In genomic region chr1:230066466-230067404, GRCh38 we compare ENCODE assay signal across 1 cellular context.
A peak's percentile ranks its signal among the peaks of the same experiment; 100 is the strongest.
TF ChIP-seq lines count a peak whose summit lies in the region.

GALNT2 (plus strand) TSS chr1:230067238; CDS start chr1:230067281, 43 bp downstream.

TF ChIP-seq in K562, 482 proteins besides CTCF, POLR2A, EP300 and RAD21 (continued from another document and continues in another):
- TF ChIP-seq ZBTB34 (CRISPR knock-in tag; IDR thresholded peaks at IDR 0.05) (no peak), ZNF512 (tag; IDR thresholded peaks at IDR 0.05) (no peak), TRIM25 (IDR thresholded peaks at IDR 0.05; ENCODE audit: borderline replicate concordance) (no peak), MAFG (tag; conservative IDR thresholded peaks at IDR 0.05) (no peak), TBL1XR1 (IDR thresholded peaks at IDR 0.05; ENCODE audit: low read length in 2 of 2) (no peak), ZNF41 (CRISPR knock-in tag; conservative IDR thresholded peaks at IDR 0.05) (no peak), SRF (CRISPR knock-in tag; IDR thresholded peaks at IDR 0.05) (no peak), PHB (CRISPR knock-in tag; IDR thresholded peaks at IDR 0.05) (no peak), ZNF561 (CRISPR knock-in tag; conservative IDR thresholded peaks at IDR 0.05) (no peak), ZNF282 (CRISPR knock-in tag; IDR thresholded peaks at IDR 0.05) (no peak), EGR1 (conservative IDR thresholded peaks at IDR 0.05) (peak; percentile 96), ZNF436 (CRISPR knock-in tag; IDR thresholded peaks at IDR 0.05) (no peak), SMAD4 (CRISPR knock-in tag; conservative IDR thresholded peaks at IDR 0.05) (peak; percentile 48; the same call in 1 of the 2 replicates), FUS (optimal IDR thresholded peaks at IDR 0.05; ENCODE audit: low read depth, low read length) (no peak), SMARCB1 (IDR thresholded peaks at IDR 0.05; ENCODE audit: insufficient read length, low read depth) (no peak), CBX1 (IDR thresholded peaks at IDR 0.05; ENCODE audit: low read depth) (no peak), ZNF165 (CRISPR knock-in tag; IDR thresholded peaks at IDR 0.05; ENCODE audit: borderline replicate concordance) (no peak), ZNF449 (CRISPR knock-in tag; IDR thresholded peaks at IDR 0.05) (no peak), CHD7 (IDR thresholded peaks at IDR 0.05; ENCODE audit: low read depth, low read length) (no peak), NCOR1 (IDR thresholded peaks at IDR 0.05) (peak; percentile 47), SIX5 (IDR thresholded peaks at IDR 0.05; ENCODE audit: borderline replicate concordance in 1 of 2, insufficient read depth in 1 of 2, low read depth in 1 of 2, low read length in 2 of 2) (no peak), MBD1 (CRISPR knock-in tag; IDR thresholded peaks at IDR 0.05) (no peak), BCOR (IDR thresholded peaks at IDR 0.05) (no peak), SMAD2 (IDR thresholded peaks at IDR 0.05; ENCODE audit: low read depth, low read length) (no peak), TGIF2 (CRISPR knock-in tag; IDR thresholded peaks at IDR 0.05) (no peak; the same call in 1 of the 2 replicates), ZNF263 (CRISPR knock-in tag; IDR thresholded peaks at IDR 0.05; ENCODE audit: borderline replicate concordance) (0 out of 2 replicates have a peak, but pooled peaks have one; percentile 19), PRDM10 (IDR thresholded peaks at IDR 0.05; ENCODE audit: partially characterized antibody) (no peak), TFAP4 (CRISPR knock-in tag; IDR thresholded peaks at IDR 0.05; ENCODE audit: borderline replicate concordance) (peak; percentile 69; the same call in 1 of the 2 replicates), HDGF (IDR thresholded peaks at IDR 0.05) (no peak), ZNF175 (CRISPR knock-in tag; IDR thresholded peaks at IDR 0.05; ENCODE audit: low read depth) (no peak), PHB2 (IDR thresholded peaks at IDR 0.05; ENCODE audit: low read depth) (no peak)
